Comparison of ENCODE assay signal across 1 cellular context in the genomic region with DNA sequence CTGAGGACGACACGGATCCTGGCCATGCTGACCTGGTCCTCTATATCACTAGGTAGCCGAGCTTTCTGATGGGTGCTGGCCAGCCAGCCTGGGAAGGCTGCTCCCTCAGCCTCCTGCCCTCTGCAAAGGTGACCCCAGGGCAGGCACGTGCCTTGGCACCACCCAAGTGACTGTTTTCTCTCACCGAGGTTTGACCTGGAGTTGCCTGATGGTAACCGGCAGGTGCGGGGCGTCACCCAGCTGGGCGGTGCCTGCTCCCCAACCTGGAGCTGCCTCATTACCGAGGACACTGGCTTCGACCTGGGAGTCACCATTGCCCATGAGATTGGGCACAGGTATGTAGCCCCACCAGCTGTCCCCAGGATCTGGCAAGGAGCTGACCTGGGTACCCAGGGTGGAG.
TF ChIP-seq lines count a peak whose summit lies in the region.

No MANE protein-coding gene starts in this region.

TF ChIP-seq in IMR-90, 13 proteins besides CTCF, POLR2A, EP300 and RAD21:
- TF ChIP-seq MAZ (IDR thresholded peaks at IDR 0.05; ENCODE audit: borderline replicate concordance, low read depth, low read length) (no peak), SMC3 (IDR thresholded peaks at IDR 0.05; ENCODE audit: low read depth, low read length) (no peak), CEBPB (IDR thresholded peaks at IDR 0.05; ENCODE audit: low read depth, low read length) (no peak), BHLHE40 (IDR thresholded peaks at IDR 0.05; ENCODE audit: low read depth, low read length) (no peak), USF2 (IDR thresholded peaks at IDR 0.05; ENCODE audit: low read depth, low read length) (no peak), RFX5 (IDR thresholded peaks at IDR 0.05; ENCODE audit: low read depth, low read length) (no peak), MXI1 (IDR thresholded peaks at IDR 0.05; ENCODE audit: borderline replicate concordance, low read depth, low read length) (no peak)
